In the genomic region with DNA sequence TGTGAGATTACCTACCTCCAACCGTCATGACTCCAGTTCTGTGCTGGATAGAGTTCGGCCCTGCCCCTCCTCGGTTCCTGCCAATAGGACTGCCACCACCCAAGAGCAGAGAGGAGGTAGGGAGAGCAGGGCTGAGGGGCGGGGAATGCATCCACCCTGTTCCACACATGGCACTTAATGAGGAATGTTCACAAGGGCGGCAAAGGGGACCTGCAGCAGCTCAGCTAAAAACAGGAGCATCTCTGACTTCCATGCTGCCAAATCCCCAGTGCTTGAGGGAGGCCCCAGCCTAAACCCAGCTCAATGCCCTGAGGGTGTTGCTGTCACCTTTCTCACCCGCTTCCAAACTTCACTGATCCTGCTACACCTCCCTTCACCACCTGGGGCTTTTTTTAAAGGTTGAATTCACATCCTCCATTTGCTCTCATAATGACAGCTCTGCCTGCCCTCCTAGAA, we compare ENCODE assay signal across 15 cellular contexts. TPM values are rescaled to one million over a fixed set of nuclear protein-coding genes. Genes with fewer than 3 reads are reported as not detected.
DNase-seq lines count a peak whose midpoint lies in the region; ATAC-seq, FAIRE-seq and TF ChIP-seq lines count a peak whose summit lies in the region.
"Had no signal": no experiment of that assay in that cellular context is flagged by ENCODE, and none has a peak within 500 bp of the region (broad histone marks: within the 10 kb centered on the region; RNA-seq: fewer than 3 reads in every experiment).

No MANE protein-coding gene starts in this region.

- H3K4ac ChIP-seq in H1 (replicated peaks; ENCODE audit: insufficient read length, low read depth, low read length) = no peak overlapping the region

- H2AFZ ChIP-seq in H1 (ENCODE audit: low read length) = 0 out of 2 replicates have a peak overlapping the region, but pooled peaks have one; percentile 5

- no peak overlapping the region for H3K18ac ChIP-seq in H1 (ENCODE audit: extremely low read depth, low read length)

- H3K23me2 ChIP-seq in H1 (ENCODE audit: low read depth, low read length) = peaks cover 3% of the 10 kb centered on the region; the same call in 1 of the 2 replicates

- H3K27me3 Mint-ChIP-seq in activated naive CD8-positive, alpha-beta T cell treated with anti-CD3 and anti-CD28 coated beads, Interleukin-2, amount 50 U/mL, for 24 hours = peaks cover 36% of the 10 kb centered on the region

- DNase-seq in DMS53 (lab: John Stamatoyannopoulos, UW) = peak; percentile 31
- DNase-seq in DMS53 treated with DMSO at 0.1 percent for 48 hours (lab: John Stamatoyannopoulos, UW; ENCODE audit: unreplicated experiment) = no peak
- peak in 1 of 2 experiments; percentile 58 for DNase-seq in H1 (ENCODE audit: low read depth in 1 of 2, low spot score in 2 of 2)
- peak; percentile 57 for DNase-seq in mesenteric fat pad (ENCODE audit: low spot score)
- no peak for DNase-seq in inferior parietal cortex (ENCODE audit: extremely low spot score)
- no peak for DNase-seq in activated naive CD8-positive, alpha-beta T cell treated with anti-CD3 and anti-CD28 coated beads, Interleukin-2, amount 50 U/mL, for 24 hours
- DNase-seq in SKM-1 (lab: John Stamatoyannopoulos, UW; ENCODE audit: unreplicated experiment) = no peak
- DNase-seq: activated CD4-positive, alpha-beta T cell treated with anti-CD3 and anti-CD28 coated beads, Interleukin-2, amount 50 U/mL, for 4 hours; aorta; CD8-positive, alpha-beta memory T cell; mesenchymal stem cell; NCI-H524; ovary had no signal

- H3K4me1 Mint-ChIP-seq in activated naive CD8-positive, alpha-beta T cell treated with anti-CD3 and anti-CD28 coated beads, Interleukin-2, amount 50 U/mL, for 24 hours = peaks cover 15% of the 10 kb centered on the region

- H3K9ac ChIP-seq in H1 (replicated peaks in 1 of 4; ENCODE audit: extremely low read depth in 1 of 4, low read depth in 3 of 4, low read length in 3 of 4) = no peak overlapping the region

- ATAC-seq in activated naive CD8-positive, alpha-beta T cell treated with anti-CD3 and anti-CD28 coated beads, Interleukin-2, amount 50 U/mL, for 24 hours = no peak

- H2BK12ac ChIP-seq in H1 (ENCODE audit: low read depth, low read length) = no peak overlapping the region

- H3K27ac ChIP-seq in H1 (ENCODE audit: low read depth, low read length) = no peak overlapping the region
- H3K27ac ChIP-seq: ovary had no signal

- no peaks in the 10 kb centered on the region for H3K9me3 Mint-ChIP-seq in activated naive CD8-positive, alpha-beta T cell treated with anti-CD3 and anti-CD28 coated beads, Interleukin-2, amount 50 U/mL, for 24 hours
- H3K9me3 Mint-ChIP-seq: CD8-positive, alpha-beta memory T cell had no signal

- H2AK5ac ChIP-seq in H1 (ENCODE audit: low read depth, low read length) = peak overlapping the region; percentile 9; the same call in 1 of the 2 replicates

- peaks cover 3 to 17% (median 7%) of the 10 kb centered on the region in 4 experiments for H3K27me3 ChIP-seq in H1 (replicated peaks in 1 of 4; ENCODE audit: control insufficient read depth in 3 of 4, extremely low read depth in 1 of 4, insufficient read depth in 3 of 4, low read length in 3 of 4)
- H3K27me3 ChIP-seq: ovary had no signal

- H4K20me1 ChIP-seq in H1 (replicated peaks in 1 of 2; ENCODE audit: control insufficient read depth in 1 of 2, insufficient read depth in 2 of 2, low read length in 2 of 2) = no peaks in the 10 kb centered on the region

- H3K36me3 Mint-ChIP-seq in activated naive CD8-positive, alpha-beta T cell treated with anti-CD3 and anti-CD28 coated beads, Interleukin-2, amount 50 U/mL, for 24 hours (ENCODE audit: low read depth) = no peaks in the 10 kb centered on the region

- H3K9me3 ChIP-seq in H1 (ENCODE audit: insufficient read depth in 2 of 2, low read depth in 1 of 2, low read length in 1 of 2) = no peaks in the 10 kb centered on the region
- H3K9me3 ChIP-seq: ovary had no signal

- H3K27ac Mint-ChIP-seq in activated naive CD8-positive, alpha-beta T cell treated with anti-CD3 and anti-CD28 coated beads, Interleukin-2, amount 50 U/mL, for 24 hours = no peak overlapping the region
- H3K27ac Mint-ChIP-seq: CD8-positive, alpha-beta memory T cell had no signal

- H3K23ac ChIP-seq in H1 (ENCODE audit: insufficient read length) = no peak overlapping the region

- H3K56ac ChIP-seq in H1 (replicated peaks; ENCODE audit: insufficient read length, low read depth, low read length) = no peak overlapping the region

- peak; percentile 60 for FAIRE-seq in H1 (lab: Jason Lieb, UNC)
- FAIRE-seq: A204.1 had no signal

- peak overlapping the region; percentile 36; the same call in 1 of the 2 replicates for H2BK15ac ChIP-seq in H1 (ENCODE audit: low read length)

- H3K36me3 ChIP-seq in H1 (ENCODE audit: control insufficient read depth in 2 of 4, insufficient read depth in 4 of 4, low read length in 3 of 4) = no peaks in the 10 kb centered on the region
- H3K36me3 ChIP-seq: ovary had no signal

- H4K5ac ChIP-seq in H1 (ENCODE audit: insufficient read length, low read depth, low read length) = no peak overlapping the region

- H4K8ac ChIP-seq in H1 (ENCODE audit: extremely low read depth, insufficient read depth, low read length) = no peak overlapping the region

- H3K14ac ChIP-seq in H1 (ENCODE audit: insufficient read length) = no peak overlapping the region

- H2BK20ac ChIP-seq in H1 (ENCODE audit: low read length) = 0 out of 2 replicates have a peak overlapping the region, but pooled peaks have one; percentile 17

- H3K4me3 Mint-ChIP-seq in activated naive CD8-positive, alpha-beta T cell treated with anti-CD3 and anti-CD28 coated beads, Interleukin-2, amount 50 U/mL, for 24 hours = no peak overlapping the region
- H3K4me3 Mint-ChIP-seq: CD8-positive, alpha-beta memory T cell had no signal

- no peak overlapping the region for H2BK5ac ChIP-seq in H1 (ENCODE audit: low read depth, low read length)

- H4K91ac ChIP-seq in H1 (replicated peaks; ENCODE audit: insufficient read length, low read length) = no peak overlapping the region

- TF ChIP-seq RAD21 in Ishikawa (IDR thresholded peaks at IDR 0.05; ENCODE audit: low read depth) (no peak), H1 (IDR thresholded peaks at IDR 0.05 in 1 of 2, conservative IDR thresholded peaks at IDR 0.05 in 1 of 2; ENCODE audit: low read depth in 2 of 2, low read length in 2 of 2) (peak in 1 of 2 experiments; percentile 8; a peak in 1 of 4 replicates)

- 60% methylated on average over 6 of the region's 6 CpGs; no CpG with 5 or more reads in 1 of the 2 experiments for WGBS in H1 (ENCODE audit: extremely low coverage in 1 of 2, insufficient coverage in 1 of 2, insufficient read length in 1 of 2, insufficient replicate concordance in 2 of 2, low coverage in 1 of 2, low lambda C conversion rate in 2 of 2, missing lambda C conversion rate in 1 of 2), 2 experiments

- no peak overlapping the region for H3K4me3 ChIP-seq in H1 (ENCODE audit: extremely low read depth in 1 of 4, insufficient read depth in 2 of 4, low read depth in 3 of 4, low read length in 4 of 4)
- H3K4me3 ChIP-seq: ovary had no signal

- H2BK120ac ChIP-seq in H1 (replicated peaks; ENCODE audit: low read depth, low read length) = no peak overlapping the region

- no peak for TF ChIP-seq EP300 in Ishikawa (IDR thresholded peaks at IDR 0.05; ENCODE audit: borderline replicate concordance)
- TF ChIP-seq EP300 in H1 (IDR thresholded peaks at IDR 0.05; ENCODE audit: borderline replicate concordance in 1 of 2, low read depth in 2 of 2, low read length in 2 of 2) = no peak

- CTCF ChIA-PET in H1 (lab: Charles Lee; ENCODE audit: partially characterized antibody) = interaction anchor here (0.7 to 5.4 kb wide), 32 partner anchors 10 to 323 kb away, joined by 3 to 58 read pairs (median 4); a partner anchor contains a TSS

- TF ChIP-seq CTCF in H1 (IDR thresholded peaks at IDR 0.05; ENCODE audit: control extremely low read depth in 1 of 3, insufficient read depth in 1 of 3, low read depth in 1 of 3, low read length in 3 of 3) = peak in 1 of 3 experiments; percentile 36; a peak in 1 of 4 replicates

- peaks cover 4 to 10% (median 6%) of the 10 kb centered on the region in 4 experiments; a peak in 6 of 7 replicates for H3K4me1 ChIP-seq in H1 (replicated peaks in 1 of 4; ENCODE audit: control insufficient read depth in 3 of 4, insufficient read depth in 4 of 4, low read length in 3 of 4)

- POLR2A ChIA-PET in H1 (lab: Charles Lee; ENCODE audit: partially characterized antibody) = interaction anchor here (0.8 to 5.0 kb wide), 6 partner anchors 8 to 99 kb away, joined by 3 to 36 read pairs (median 3); a partner anchor contains a TSS

- no peaks in the 10 kb centered on the region for H3K79me2 ChIP-seq in H1 (ENCODE audit: control insufficient read depth in 1 of 2, insufficient read depth in 2 of 2, low read length in 2 of 2)

- no peaks in the 10 kb centered on the region for H3K79me1 ChIP-seq in H1 (ENCODE audit: low read depth, low read length)

- no peak for TF ChIP-seq POLR2A in H1 (IDR thresholded peaks at IDR 0.05; ENCODE audit: control extremely low read depth in 1 of 2, low read depth in 2 of 2, low read length in 2 of 2)

- peak overlapping the region in 1 of 2 experiments; percentile 7; a peak in 2 of 4 replicates for H3K4me2 ChIP-seq in H1 (ENCODE audit: insufficient read depth in 1 of 2, low read depth in 2 of 2, low read length in 2 of 2)

RNA-seq across cellular contexts. Expression of a gene that starts 7.8 kb away (rescaled TPM):
- total RNA-seq in H1 (2021; fragmentation: NEBNext Ultra II Directional; extraction: Animal tissue kit (Norgen Biotek cat#: 25700)) = 59.6 and 61.4 TPM in 2 replicates
- polyA plus RNA-seq in H1 (2011; rRNA removed) = 114 and 132 TPM in 2 replicates
- 98.7 TPM for polyA plus RNA-seq in H1 (2011; cell fraction: cytosol; rRNA removed)
- polyA plus RNA-seq in H1 (2011; cell fraction: nucleus; rRNA removed) = 310 TPM
- polyA plus RNA-seq in H1 (2012, experiment 1 of 2) = 71.4 to 88.2 TPM (median 72.4 TPM) in 4 replicates
- polyA plus RNA-seq in H1 (2012, experiment 2 of 2) = 49.9 TPM
- polyA plus RNA-seq in H1 (2013, experiment 1 of 2) = 46.8 TPM
- polyA plus RNA-seq in H1 (2013, experiment 2 of 2) = 41.4 TPM
- polyA minus RNA-seq in H1 (2011; rRNA and poly(A)+ RNA removed) = 84.7 and 92.9 TPM in 2 replicates
- polyA minus RNA-seq in H1 (2011; cell fraction: cytosol; rRNA and poly(A)+ RNA removed) = 35.0 TPM
- polyA minus RNA-seq in H1 (2011; cell fraction: nucleus; rRNA and poly(A)+ RNA removed) = 93.7 TPM
- total RNA-seq in mesenteric fat pad = 74.0 TPM

RNA-seq across cellular contexts. Expression of a gene that starts 37.7 kb away (rescaled TPM):
- total RNA-seq in H1 (2021; fragmentation: NEBNext Ultra II Directional; extraction: Animal tissue kit (Norgen Biotek cat#: 25700)) = 101 and 106 TPM in 2 replicates
- 102 and 120 TPM in 2 replicates for polyA plus RNA-seq in H1 (2011; rRNA removed)
- polyA plus RNA-seq in H1 (2011; cell fraction: cytosol; rRNA removed) = 88.6 TPM
- polyA plus RNA-seq in H1 (2011; cell fraction: nucleus; rRNA removed) = 154 TPM
- 74.4 to 110 TPM (median 100 TPM) in 4 replicates for polyA plus RNA-seq in H1 (2012, experiment 1 of 2)
- 97.8 TPM for polyA plus RNA-seq in H1 (2012, experiment 2 of 2)
- polyA plus RNA-seq in H1 (2013, experiment 1 of 2) = 130 TPM
- polyA plus RNA-seq in H1 (2013, experiment 2 of 2) = 120 TPM
- polyA minus RNA-seq in H1 (2011; rRNA and poly(A)+ RNA removed) = 292 and 318 TPM in 2 replicates
- polyA minus RNA-seq in H1 (2011; cell fraction: cytosol; rRNA and poly(A)+ RNA removed) = 143 TPM
- 96.9 TPM for polyA minus RNA-seq in H1 (2011; cell fraction: nucleus; rRNA and poly(A)+ RNA removed)
- total RNA-seq in mesenteric fat pad = 43.8 TPM
- total RNA-seq: CD8-positive, alpha-beta memory T cell had no signal

RNA-seq across cellular contexts. Expression of a gene that starts 42.1 kb away (rescaled TPM):
- 0.17 and 0.21 TPM in 2 replicates for total RNA-seq in H1 (2021; fragmentation: NEBNext Ultra II Directional; extraction: Animal tissue kit (Norgen Biotek cat#: 25700))
- polyA plus RNA-seq in H1 (2011; rRNA removed) = 0.05 and 0.06 TPM in 2 replicates
- 0.05 TPM for polyA plus RNA-seq in H1 (2011; cell fraction: cytosol; rRNA removed)
- polyA plus RNA-seq in H1 (2011; cell fraction: nucleus; rRNA removed) = 0.26 TPM
- 0.31 to 0.47 TPM (median 0.35 TPM) in 4 replicates for polyA plus RNA-seq in H1 (2012, experiment 1 of 2)
- 0.09 TPM for polyA plus RNA-seq in H1 (2012, experiment 2 of 2)
- 0.14 TPM for polyA plus RNA-seq in H1 (2013, experiment 1 of 2)
- 0.26 TPM for polyA plus RNA-seq in H1 (2013, experiment 2 of 2)
- polyA minus RNA-seq in H1 (2011; rRNA and poly(A)+ RNA removed) = 0.06 and 0.49 TPM in 2 replicates
- polyA minus RNA-seq in H1 (2011; cell fraction: cytosol; rRNA and poly(A)+ RNA removed) = not detected
- 0.10 TPM for polyA minus RNA-seq in H1 (2011; cell fraction: nucleus; rRNA and poly(A)+ RNA removed)
- total RNA-seq in mesenteric fat pad = 6.4 TPM

RNA-seq across cellular contexts. Expression of a gene that starts 53.0 kb away (rescaled TPM):
- 19.6 and 20.2 TPM in 2 replicates for total RNA-seq in H1 (2021; fragmentation: NEBNext Ultra II Directional; extraction: Animal tissue kit (Norgen Biotek cat#: 25700))
- polyA plus RNA-seq in H1 (2011; rRNA removed) = 4.4 and 4.7 TPM in 2 replicates
- 8.1 TPM for polyA plus RNA-seq in H1 (2011; cell fraction: cytosol; rRNA removed)
- 9.2 TPM for polyA plus RNA-seq in H1 (2011; cell fraction: nucleus; rRNA removed)
- polyA plus RNA-seq in H1 (2012, experiment 1 of 2) = 10.2 to 20.8 TPM (median 13.4 TPM) in 4 replicates
- polyA plus RNA-seq in H1 (2012, experiment 2 of 2) = 2.8 TPM
- polyA plus RNA-seq in H1 (2013, experiment 1 of 2) = 9.4 TPM
- polyA plus RNA-seq in H1 (2013, experiment 2 of 2) = 9.6 TPM
- polyA minus RNA-seq in H1 (2011; rRNA and poly(A)+ RNA removed) = 17.2 and 19.1 TPM in 2 replicates
- polyA minus RNA-seq in H1 (2011; cell fraction: cytosol; rRNA and poly(A)+ RNA removed) = 10.4 TPM
- 12.9 TPM for polyA minus RNA-seq in H1 (2011; cell fraction: nucleus; rRNA and poly(A)+ RNA removed)
- 79.4 TPM for total RNA-seq in mesenteric fat pad

Comparison
In these comparisons a context has a peak if more than half of its experiments do, and no peak if none do; other contexts are left out.
1. DNase-seq: peak in DMS53 (single experiment) and mesenteric fat pad (single experiment); none in DMS53 treated with DMSO at 0.1 percent for 48 hours (single experiment), inferior parietal cortex (single experiment), activated naive CD8-positive, alpha-beta T cell treated with anti-CD3 and anti-CD28 coated beads, Interleukin-2, amount 50 U/mL, for 24 hours (single experiment) and SKM-1 (single experiment).